8 cellular contexts compared by ENCODE assay signal in the genomic region with DNA sequence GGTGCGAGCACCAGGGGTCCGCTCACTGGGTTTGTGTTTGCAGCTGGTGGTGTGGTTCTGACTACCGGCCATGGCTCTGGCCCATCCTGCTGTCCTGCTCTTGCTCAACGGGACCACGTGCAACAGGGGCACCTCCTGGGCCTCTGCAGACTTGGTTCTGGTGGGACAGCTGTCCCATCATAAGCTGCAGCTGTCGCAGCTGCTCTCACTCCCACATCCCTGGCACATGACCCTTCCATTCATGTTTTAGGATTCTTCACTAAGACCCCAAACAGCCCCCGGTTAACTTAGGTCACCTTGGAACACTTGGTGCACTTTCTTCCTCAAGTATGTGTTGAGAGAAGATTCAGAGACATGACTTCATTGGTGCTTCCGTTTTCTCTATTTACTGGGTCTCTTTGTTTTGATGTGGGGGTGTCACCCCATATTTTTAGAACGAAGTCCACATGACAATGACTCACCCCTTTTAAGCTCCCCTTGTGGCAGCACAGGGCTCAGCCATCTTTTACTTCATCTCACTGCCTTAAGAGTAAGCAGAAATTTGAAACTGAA.
A peak's percentile ranks its signal among the peaks of the same experiment; 100 is the strongest.
DNase-seq lines count a peak whose midpoint lies in the region; ATAC-seq and TF ChIP-seq lines count a peak whose summit lies in the region.

No MANE protein-coding gene starts in this region.

- no peaks in the 10 kb centered on the region for H4K20me1 ChIP-seq in Loucy (ENCODE audit: insufficient read depth, low read length, poor library complexity, severe bottlenecking)

- H3K27me3 ChIP-seq in Loucy (ENCODE audit: insufficient read depth, low read length, poor library complexity, severe bottlenecking) = no peaks in the 10 kb centered on the region

- no peak for TF ChIP-seq CTCF in Loucy (conservative IDR thresholded peaks at IDR 0.05; ENCODE audit: low read length)
- peak; percentile 40 for TF ChIP-seq CTCF in fibroblast of pulmonary artery (IDR thresholded peaks at IDR 0.05; ENCODE audit: low read length, missing control alignments)

- H3K79me2 ChIP-seq in Loucy (ENCODE audit: insufficient read depth, low read length) = no peaks in the 10 kb centered on the region

- no peak overlapping the region for H3K9ac ChIP-seq in Loucy (ENCODE audit: low read depth, low read length, poor library complexity, severe bottlenecking)

- H3K9me3 ChIP-seq in Loucy (ENCODE audit: insufficient read depth, low read depth, low read length) = no peaks in the 10 kb centered on the region

- no peaks in the 10 kb centered on the region for H3F3A ChIP-seq in Loucy (ENCODE audit: low read depth)

- 0 out of 2 replicates have a peak overlapping the region, but pooled peaks have one; percentile 60 for H2AFZ ChIP-seq in Loucy (ENCODE audit: low read length)

- H3K4me3 ChIP-seq in Loucy (ENCODE audit: low read length, poor library complexity, severe bottlenecking) (no peak overlapping the region), fibroblast of pulmonary artery (replicated peaks; ENCODE audit: low read depth, low read length) (no peak overlapping the region)

- DNase-seq in AG20443 (ENCODE audit: low spot score) (peak; percentile 39), fibroblast of pulmonary artery (ENCODE audit: low read depth) (peak; percentile 40), NCI-H1417 treated with DMSO at 0.1 percent for 48 hours (lab: John Stamatoyannopoulos, UW) (no peak), GF-D8 (lab: John Stamatoyannopoulos, UW) (no peak)
- DNase-seq in stimulated activated naive CD4-positive, alpha-beta T cell treated with Interleukin-2 at 50 U/mL for 16 hours (lab: John Stamatoyannopoulos, UW) = no peak
- no peak for DNase-seq in activated effector memory CD4-positive, alpha-beta T cell treated with anti-CD3 and anti-CD28 coated beads, Interleukin-2, amount 50 U/mL, for 16 hours

- peak; percentile 74 for ATAC-seq in GM19455 (IDR thresholded peaks at IDR 0.05; ENCODE audit: unreplicated experiment)

- H3K4me1 ChIP-seq in Loucy (ENCODE audit: insufficient read depth, low read length, poor library complexity, severe bottlenecking) = no peaks in the 10 kb centered on the region

- H3K4me2 ChIP-seq in Loucy (ENCODE audit: low read depth, low read length, poor library complexity, severe bottlenecking) = no peak overlapping the region

- H3K36me3 ChIP-seq in Loucy (ENCODE audit: insufficient read depth, low read length) = no peaks in the 10 kb centered on the region

- no peaks in the 10 kb centered on the region for H3K9me2 ChIP-seq in Loucy (replicated peaks; ENCODE audit: low read depth, low read length)

Comparison
In these comparisons a context has a peak if more than half of its experiments do, and no peak if none do; other contexts are left out.
1. DNase-seq: peak in AG20443 (single experiment) and fibroblast of pulmonary artery (single experiment); none in stimulated activated naive CD4-positive, alpha-beta T cell treated with Interleukin-2 at 50 U/mL for 16 hours (single experiment), NCI-H1417 treated with DMSO at 0.1 percent for 48 hours (single experiment), activated effector memory CD4-positive, alpha-beta T cell treated with anti-CD3 and anti-CD28 coated beads, Interleukin-2, amount 50 U/mL, for 16 hours (single experiment) and GF-D8 (single experiment).